ENCODE assay signal across 24 cellular contexts in genomic region chr4:176207839-176208238, GRCh38. TPM values are rescaled to one million over a fixed set of nuclear protein-coding genes. Genes with fewer than 3 reads are reported as not detected.
DNase-seq lines count a peak whose midpoint lies in the region; ATAC-seq and TF ChIP-seq lines count a peak whose summit lies in the region.
"Had no signal": no experiment of that assay in that cellular context is flagged by ENCODE, and none has a peak within 500 bp of the region (broad histone marks: within the 10 kb centered on the region; RNA-seq: fewer than 3 reads in every experiment).

No MANE protein-coding gene starts in this region.

- H3K4me3 ChIP-seq in heart right ventricle (no peak overlapping the region), smooth muscle cell (no peak overlapping the region), GM23248 (no peak overlapping the region), suprapubic skin (no peak overlapping the region)
- H3K4me3 ChIP-seq: BLaER1, GM23338 had no signal

- H3K9ac ChIP-seq in smooth muscle cell (ENCODE audit: low read depth) (no peak overlapping the region), GM23248 (no peak overlapping the region)
- H3K9ac ChIP-seq: BLaER1 had no signal

- H3K9me2 ChIP-seq in GM23248 (ENCODE audit: insufficient read depth) = no peaks in the 10 kb centered on the region

- 54 to 58% methylated on average over 5 of the region's 5 CpGs for WGBS in heart right ventricle, 2 donors
- WGBS in smooth muscle cell (ENCODE audit: low lambda C conversion rate) = 16% methylated on average over 5 of the region's 5 CpGs
- WGBS in GM23248 (ENCODE audit: low coverage in 1 of 2, low lambda C conversion rate in 2 of 2, missing lambda C conversion rate in 2 of 2), 2 experiments = 75 to 86% methylated on average over 5 of the region's 5 CpGs
- WGBS in suprapubic skin = 71% methylated on average over 5 of the region's 5 CpGs

- no peak for TF ChIP-seq POLR2A in suprapubic skin (IDR thresholded peaks at IDR 0.05)

- peak overlapping the region in 1 of 10 donors; percentile 19 for H3K27ac ChIP-seq in heart right ventricle
- H3K27ac ChIP-seq in smooth muscle cell (ENCODE audit: low read depth) = peak overlapping the region; percentile 24
- no peak overlapping the region for H3K27ac ChIP-seq in GM23248
- H3K27ac ChIP-seq in suprapubic skin = no peak overlapping the region
- H3K27ac ChIP-seq: BLaER1 had no signal

- TF ChIP-seq CTCF in heart right ventricle (IDR thresholded peaks at IDR 0.05) = no peak
- no peak for TF ChIP-seq CTCF in smooth muscle cell (IDR thresholded peaks at IDR 0.05; ENCODE audit: borderline replicate concordance, insufficient read depth, poor library complexity, severe bottlenecking)
- TF ChIP-seq CTCF in suprapubic skin (IDR thresholded peaks at IDR 0.05) = no peak

- H2AFZ ChIP-seq in smooth muscle cell (ENCODE audit: low read depth) = no peak overlapping the region
- no peak overlapping the region for H2AFZ ChIP-seq in GM23248
- H2AFZ ChIP-seq: GM23338 had no signal

- intact Hi-C loops in heart right ventricle (cut with DNase I) (no loop called here), cardiac septum (cut with DNase I) (no loop called here)

- H3K4me2 ChIP-seq in smooth muscle cell (no peak overlapping the region), GM23248 (ENCODE audit: unreplicated experiment) (no peak overlapping the region)
- H3K4me2 ChIP-seq: BLaER1, GM23338 had no signal

- no peaks in the 10 kb centered on the region for H4K20me1 ChIP-seq in smooth muscle cell (ENCODE audit: low read depth)
- H4K20me1 ChIP-seq in GM23248 (ENCODE audit: insufficient read depth) = no peaks in the 10 kb centered on the region
- H4K20me1 ChIP-seq: BLaER1 had no signal

- TF ChIP-seq EP300 in suprapubic skin (IDR thresholded peaks at IDR 0.05) = no peak

- DNase-seq in heart right ventricle (no peak), cardiac septum (ENCODE audit: low spot score) (no peak), LoVo (ENCODE audit: low spot score) (peak; percentile 15), smooth muscle cell (lab: John Stamatoyannopoulos, UW; ENCODE audit: unreplicated experiment) (no peak), GM23248 (no peak), suprapubic skin (ENCODE audit: low spot score in 2 of 2) (no peak)
- DNase-seq: Calu3; CD4-positive, alpha-beta memory T cell; DMS79; KG1; NCI-H1436; NCI-H1930; NCI-H345; NCI-H524 treated with DMSO at 0.1 percent for 48 hours; SHP77 treated with DMSO at 0.1 percent for 48 hours had no signal

- H3K27me3 ChIP-seq in heart right ventricle = no peaks in the 10 kb centered on the region
- no peaks in the 10 kb centered on the region for H3K27me3 ChIP-seq in smooth muscle cell (ENCODE audit: low read depth)
- H3K27me3 ChIP-seq in GM23248 (replicated peaks; ENCODE audit: insufficient read depth) = no peaks in the 10 kb centered on the region
- peaks cover 11% of the 10 kb centered on the region for H3K27me3 ChIP-seq in suprapubic skin
- H3K27me3 ChIP-seq: BLaER1 had no signal

- in situ Hi-C loops in GM23248 (cut with MboI) = no loop called here

- H3F3A ChIP-seq in smooth muscle cell (ENCODE audit: low read depth) (peaks cover 5% of the 10 kb centered on the region), GM23248 (ENCODE audit: insufficient read depth) (no peaks in the 10 kb centered on the region)

- ATAC-seq in heart right ventricle (peak in 5 of 8 donors; percentile 48 to 96 (median 73)), SK-N-SH treated with all-trans-retinoic acid at 6 μM for 48 hours (peak; percentile 53; the same call in 2 of the 3 replicates), GM18861 (IDR thresholded peaks at IDR 0.05; ENCODE audit: unreplicated experiment) (no peak)
- ATAC-seq: GM23338, HCT116 had no signal

- no peaks in the 10 kb centered on the region for H3K79me2 ChIP-seq in smooth muscle cell (ENCODE audit: low read depth)
- H3K79me2 ChIP-seq in GM23248 (ENCODE audit: insufficient read depth) = no peaks in the 10 kb centered on the region

- H3K9me3 ChIP-seq in heart right ventricle = peaks cover 0 to 10% (median 0%) of the 10 kb centered on the region in 11 donors
- no peaks in the 10 kb centered on the region for H3K9me3 ChIP-seq in smooth muscle cell (replicated peaks; ENCODE audit: low read depth)
- H3K9me3 ChIP-seq in GM23248 (ENCODE audit: low read depth) = no peaks in the 10 kb centered on the region
- H3K9me3 ChIP-seq in suprapubic skin = no peaks in the 10 kb centered on the region
- H3K9me3 ChIP-seq: BLaER1 had no signal

- H3K36me3 ChIP-seq in heart right ventricle (no peaks in the 10 kb centered on the region), smooth muscle cell (ENCODE audit: low read depth) (no peaks in the 10 kb centered on the region), GM23248 (ENCODE audit: low read depth) (no peaks in the 10 kb centered on the region), suprapubic skin (no peaks in the 10 kb centered on the region)
- H3K36me3 ChIP-seq: BLaER1 had no signal

- H3K4me1 ChIP-seq in heart right ventricle = peaks cover 0 to 5% (median 0%) of the 10 kb centered on the region in 9 donors
- no peaks in the 10 kb centered on the region for H3K4me1 ChIP-seq in smooth muscle cell (ENCODE audit: low read depth)
- H3K4me1 ChIP-seq in GM23248 (ENCODE audit: insufficient read depth) = no peaks in the 10 kb centered on the region
- H3K4me1 ChIP-seq in suprapubic skin = no peaks in the 10 kb centered on the region

TF ChIP-seq in SK-N-SH treated with all-trans-retinoic acid at 6 μM for 48 hours, 23 proteins besides CTCF, POLR2A, EP300 and RAD21:
- 0 out of 2 replicates have a peak, but pooled peaks have one; percentile 17 for TF ChIP-seq CREB5 (CRISPR knock-in tag; IDR thresholded peaks at IDR 0.05; ENCODE audit: low read depth)
- TF ChIP-seq ZFP3 (CRISPR knock-in tag; IDR thresholded peaks at IDR 0.05) = no peak
- TF ChIP-seq ISL1 (CRISPR knock-in tag; IDR thresholded peaks at IDR 0.05) = peak; percentile 68
- no peak for TF ChIP-seq RARB (CRISPR knock-in tag; IDR thresholded peaks at IDR 0.05)
TF ChIP-seq in SK-N-SH treated with all-trans-retinoic acid at 6 μM for 48 hours: peak in this region for 2.

RNA-seq across cellular contexts. Expression of gene SPATA4, which starts 12.5 kb away (rescaled TPM):
- under 1 TPM in 9 of 10 donors, not detected in 1; 0.25 to 0.99 (median 0.49) TPM for total RNA-seq in heart right ventricle
- polyA plus RNA-seq in heart right ventricle = under 1 TPM; 0.16 to 0.37 TPM
- 0.22 TPM for total RNA-seq in cardiac septum
- 0.45 TPM in 1 of 2 replicates, not detected in the other for total RNA-seq in smooth muscle cell
- 0.34 TPM in 1 of 2 replicates, not detected in the other for polyA plus RNA-seq in smooth muscle cell
- total RNA-seq in GM23248 (2014; rRNA removed; shearing (Covaris generic)) = not detected in 2 replicates
- 0.73 and 0.90 TPM in 2 replicates for polyA plus RNA-seq in GM23248 (2016; fragmentation: Nextera tagmentation; extraction: Ambion mirVana)
- under 1 TPM in 1 of 4 donors, not detected in 3; 0.57 TPM for total RNA-seq in suprapubic skin
- total RNA-seq: A673; Calu3; CD4-positive, alpha-beta memory T cell; G401; GM23338; OCI-LY7; T-helper 1 cell treated with Interleukin-12 subunit alpha and Interleukin-12 subunit beta and Interleukin-4 antibody, amounts not matched to agents 30 ng/mL and 1 ng/mL, for 36 hours had no signal
- polyA plus RNA-seq: CD4-positive, alpha-beta memory T cell; GM23338 had no signal
